2 cellular contexts compared by ENCODE assay signal in genomic region chr20:36638876-36639400, GRCh38.
TF ChIP-seq lines count a peak whose summit lies in the region.

No MANE protein-coding gene starts in this region.

TF ChIP-seq in HEK293, 187 proteins besides CTCF, POLR2A, EP300 and RAD21:
- TF ChIP-seq ZNF10 (tag by site-specific recombination; IDR thresholded peaks at IDR 0.05) = peak; percentile 97

TF ChIP-seq in K562, 482 proteins besides CTCF, POLR2A, EP300 and RAD21:
- peak; percentile 97 for TF ChIP-seq ZNF134 (CRISPR knock-in tag; conservative IDR thresholded peaks at IDR 0.05)
- peak; percentile 63 to 72; a peak in 3 of 4 replicates for TF ChIP-seq KDM1A (IDR thresholded peaks at IDR 0.05)
- TF ChIP-seq RBM25 (IDR thresholded peaks at IDR 0.05; ENCODE audit: low read depth, low read length, severe bottlenecking) = peak; percentile 59
